In genomic region chr9:3080951-3081350, GRCh38 we compare ENCODE assay signal across 25 cellular contexts.
"Had no signal": no experiment of that assay in that cellular context is flagged by ENCODE, and none has a peak within 500 bp of the region (broad histone marks: within the 10 kb centered on the region; RNA-seq: fewer than 3 reads in every experiment).

No MANE protein-coding gene starts in this region.

- H3K27ac ChIP-seq: epithelial cell of prostate, esophagus squamous epithelium, gastroesophageal sphincter, hepatocyte, left ventricle myocardium inferior, neural progenitor cell, pancreas had no signal

- H3K9me3 Mint-ChIP-seq: neural progenitor cell had no signal

- H3K27me3 ChIP-seq: esophagus squamous epithelium, gastroesophageal sphincter, hepatocyte, neural progenitor cell, pancreas had no signal

- H3K27me3 Mint-ChIP-seq: natural killer cell treated with Interleukin-12 subunit alpha and Interleukin-12 subunit beta and Interleukin-15 and Interleukin-18, amount 100 ng/mL, for 72 hours; progenitor cell of endocrine pancreas had no signal

- H3K4me3 ChIP-seq: esophagus squamous epithelium, gastroesophageal sphincter, hepatocyte, left ventricle myocardium inferior, lung, neural progenitor cell, pancreas had no signal

- H2AFZ ChIP-seq: hepatocyte had no signal

- H3K36me3 ChIP-seq: esophagus squamous epithelium, gastroesophageal sphincter, left ventricle myocardium inferior, neural progenitor cell, pancreas had no signal

- H3K36me3 Mint-ChIP-seq: natural killer cell treated with Interleukin-12 subunit alpha and Interleukin-12 subunit beta and Interleukin-15 and Interleukin-18, amount 100 ng/mL, for 72 hours; neural progenitor cell had no signal

- H3K9me3 ChIP-seq: esophagus squamous epithelium, gastroesophageal sphincter, pancreas had no signal

- H3K4me1 ChIP-seq: esophagus squamous epithelium, gastroesophageal sphincter, left ventricle myocardium inferior, neural progenitor cell, pancreas had no signal

- H3K27ac Mint-ChIP-seq: natural killer cell treated with Interleukin-12 subunit alpha and Interleukin-12 subunit beta and Interleukin-15 and Interleukin-18, amount 100 ng/mL, for 72 hours; neural progenitor cell; progenitor cell of endocrine pancreas had no signal

- H3K4me2 ChIP-seq: hepatocyte, neural progenitor cell had no signal

- ATAC-seq: gastroesophageal sphincter; left cardiac atrium; natural killer cell treated with Interleukin-12 subunit alpha and Interleukin-12 subunit beta and Interleukin-15 and Interleukin-18, amount 100 ng/mL, for 72 hours; pancreas; right cardiac atrium had no signal

- H3K9ac ChIP-seq: neural progenitor cell had no signal

- DNase-seq: effector memory CD4-positive, alpha-beta T cell; esophagus squamous epithelium; foreskin fibroblast; glutamatergic neuron; kidney; left cardiac atrium; left ventricle myocardium inferior; mesenchymal stem cell; midbrain; nucleus accumbens; pancreas; right cardiac atrium; small intestine; stimulated activated CD4-positive, alpha-beta T cell treated with anti-CD3 and anti-CD28 coated beads, Interleukin-12 subunit alpha, Interleukin-12 subunit beta, amount 100 ng/mL, for 4 hours; stimulated activated naive CD4-positive, alpha-beta T cell treated with Interleukin-2 at 50 U/mL for 16 hours; trophoblast cell had no signal

- H3K79me2 ChIP-seq: hepatocyte had no signal

- FAIRE-seq: endometrium, kidney, pancreas, small intestine, urothelium cell line had no signal

- H3K4me1 Mint-ChIP-seq: neural progenitor cell had no signal

- H3K4me3 Mint-ChIP-seq: natural killer cell treated with Interleukin-12 subunit alpha and Interleukin-12 subunit beta and Interleukin-15 and Interleukin-18, amount 100 ng/mL, for 72 hours; neural progenitor cell had no signal
